In the genomic region with DNA sequence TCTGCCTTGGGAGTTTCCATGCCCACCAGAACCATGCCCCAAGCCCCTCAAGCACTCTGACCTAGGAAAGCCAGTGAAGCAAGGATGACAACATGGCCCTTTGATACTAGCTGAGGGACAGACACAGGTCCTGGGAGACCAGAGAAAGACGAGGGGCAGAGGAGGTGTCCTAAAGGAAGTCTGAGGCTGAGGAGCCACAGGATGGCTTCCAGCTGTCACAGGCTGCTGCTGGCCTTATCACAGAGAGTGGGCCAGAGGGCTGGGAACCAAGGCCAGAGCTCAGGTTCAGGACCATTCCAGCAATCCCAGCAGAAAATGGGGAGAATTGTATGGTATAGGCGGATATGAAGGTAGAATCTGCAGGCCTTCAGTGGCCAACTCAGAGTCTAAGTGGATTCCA, we compare ENCODE assay signal across 16 cellular contexts. TPM values are rescaled to one million over a fixed set of nuclear protein-coding genes. Genes with fewer than 3 reads are reported as not detected.
DNase-seq lines count a peak whose midpoint lies in the region; ATAC-seq and TF ChIP-seq lines count a peak whose summit lies in the region.
"Had no signal": no experiment of that assay in that cellular context is flagged by ENCODE, and none has a peak within 500 bp of the region (broad histone marks: within the 10 kb centered on the region; RNA-seq: fewer than 3 reads in every experiment).

No MANE protein-coding gene starts in this region.

- peaks cover 10% of the 10 kb centered on the region for H3K36me3 Mint-ChIP-seq in activated naive CD8-positive, alpha-beta T cell treated with anti-CD3 and anti-CD28 coated beads, Interleukin-2, amount 10 ng/mL, durations not matched to agents 7 days and 5 days

- ATAC-seq in left ventricle myocardium superior (no peak), heart right ventricle (no peak), aorta (ENCODE audit: low FRiP score) (no peak)
- no peak for ATAC-seq in activated naive CD8-positive, alpha-beta T cell treated with anti-CD3 and anti-CD28 coated beads, Interleukin-2, amount 10 ng/mL, durations not matched to agents 7 days and 5 days (ENCODE audit: low read depth)
- ATAC-seq: A549 had no signal

- peak; percentile 3 for DNase-seq in left ventricle myocardium superior
- DNase-seq in heart right ventricle: no peak
- no peak for DNase-seq in activated naive CD8-positive, alpha-beta T cell treated with anti-CD3 and anti-CD28 coated beads, Interleukin-2, amount 10 ng/mL, durations not matched to agents 7 days and 5 days
- DNase-seq in mesenteric fat pad (ENCODE audit: low spot score): peak; percentile 28
- DNase-seq in aorta: peak; percentile 4 to 10
- no peak for DNase-seq in cerebellum (ENCODE audit: low spot score)
- DNase-seq in NCI-H2029 (lab: John Stamatoyannopoulos, UW): no peak
- DNase-seq: Caco-2, DND-41, GDM1, HCEC 1CT, HFFc6 had no signal

- WGBS in heart right ventricle, 2 donors: 75 to 81% methylated on average over 2 of the region's 2 CpGs
- 89 to 93% methylated on average over 2 of the region's 2 CpGs for WGBS in aorta, 2 donors

- no peaks in the 10 kb centered on the region for H3K9me3 Mint-ChIP-seq in activated naive CD8-positive, alpha-beta T cell treated with anti-CD3 and anti-CD28 coated beads, Interleukin-2, amount 10 ng/mL, durations not matched to agents 7 days and 5 days
- H3K9me3 Mint-ChIP-seq: CD8-positive, alpha-beta memory T cell; HFFc6 had no signal

- POLR2A ChIA-PET in activated naive CD8-positive, alpha-beta T cell treated with anti-CD3 and anti-CD28 coated beads, Interleukin-2, amount 10 ng/mL, durations not matched to agents 7 days and 5 days (lab: Charles Lee): no interaction called here

- no peaks in the 10 kb centered on the region for H3K9me3 ChIP-seq in heart right ventricle
- H3K9me3 ChIP-seq in aorta (ENCODE audit: control insufficient read depth, low read length): no peaks in the 10 kb centered on the region
- H3K9me3 ChIP-seq: A549, BLaER1, Caco-2 had no signal

- H3K4me3 ChIP-seq in heart right ventricle (no peak overlapping the region), aorta (ENCODE audit: low read length in 2 of 2) (no peak overlapping the region)
- H3K4me3 ChIP-seq: A549, BLaER1 had no signal

- H3K4me3 Mint-ChIP-seq in activated naive CD8-positive, alpha-beta T cell treated with anti-CD3 and anti-CD28 coated beads, Interleukin-2, amount 10 ng/mL, durations not matched to agents 7 days and 5 days: no peak overlapping the region
- H3K4me3 Mint-ChIP-seq: HFFc6 had no signal

- H3K36me3 ChIP-seq in heart right ventricle (peaks cover 0 to 100% (median 62%) of the 10 kb centered on the region in 9 donors), aorta (ENCODE audit: control insufficient read depth in 1 of 2, insufficient read depth in 2 of 2, low read length in 1 of 2) (peaks cover 0 to 13% of the 10 kb centered on the region in 2 donors)

- intact Hi-C loops in left ventricle myocardium superior (cut with micrococcal nuclease) (no loop called here), heart right ventricle (cut with DNase I) (no loop called here), aorta (cut with DNase I) (no loop called here)

- H3K27me3 Mint-ChIP-seq in activated naive CD8-positive, alpha-beta T cell treated with anti-CD3 and anti-CD28 coated beads, Interleukin-2, amount 10 ng/mL, durations not matched to agents 7 days and 5 days: no peaks in the 10 kb centered on the region

- H3K4me1 ChIP-seq in heart right ventricle (peaks cover 0 to 22% (median 0%) of the 10 kb centered on the region in 9 donors), aorta (ENCODE audit: control insufficient read depth in 1 of 2, insufficient read depth in 2 of 2, low read length in 2 of 2) (no peaks in the 10 kb centered on the region)
- H3K4me1 ChIP-seq: A549, Caco-2 had no signal

- TF ChIP-seq CTCF in heart right ventricle (IDR thresholded peaks at IDR 0.05): no peak

- no peaks in the 10 kb centered on the region for H3K27me3 ChIP-seq in heart right ventricle
- H3K27me3 ChIP-seq in aorta (ENCODE audit: control insufficient read depth in 1 of 2, insufficient read depth in 2 of 2, low read length in 1 of 2): no peaks in the 10 kb centered on the region
- H3K27me3 ChIP-seq: BLaER1 had no signal

- H3K27ac ChIP-seq in heart right ventricle: no peak overlapping the region
- no peak overlapping the region for H3K27ac ChIP-seq in aorta (ENCODE audit: low read depth in 1 of 2, low read length in 2 of 2)
- H3K27ac ChIP-seq: A549, BLaER1 had no signal

- H3K27ac Mint-ChIP-seq in activated naive CD8-positive, alpha-beta T cell treated with anti-CD3 and anti-CD28 coated beads, Interleukin-2, amount 10 ng/mL, durations not matched to agents 7 days and 5 days: peak overlapping the region; percentile 49
- H3K27ac Mint-ChIP-seq: CD8-positive, alpha-beta memory T cell; HFFc6 had no signal

- peaks cover 9% of the 10 kb centered on the region for H3K4me1 Mint-ChIP-seq in activated naive CD8-positive, alpha-beta T cell treated with anti-CD3 and anti-CD28 coated beads, Interleukin-2, amount 10 ng/mL, durations not matched to agents 7 days and 5 days

RNA-seq across cellular contexts. Expression of a gene that starts 31.7 kb away (rescaled TPM):
- 0.45 TPM for total RNA-seq in left ventricle myocardium superior
- 1 to 10 TPM in 1 of 10 donors, under 1 TPM in 9; 0.25 to 1.0 (median 0.41) TPM for total RNA-seq in heart right ventricle
- 1 to 10 TPM in 1 of 2 donors, under 1 TPM in 1; 0.28 to 1.2 TPM for polyA plus RNA-seq in heart right ventricle
- total RNA-seq in activated naive CD8-positive, alpha-beta T cell treated with anti-CD3 and anti-CD28 coated beads, Interleukin-2, amount 10 ng/mL, durations not matched to agents 7 days and 5 days: 1 to 10 TPM; 1.3 to 1.4 TPM
- 0.80 TPM for total RNA-seq in mesenteric fat pad
- total RNA-seq in aorta: 1 to 10 TPM; 1.9 to 3.5 TPM
- under 1 TPM in 1 of 2 donors, not detected in 1; 0.33 TPM for polyA plus RNA-seq in aorta
- 3.8 TPM for total RNA-seq in cerebellum
- total RNA-seq: HT1080 had no signal
- polyA plus RNA-seq: CD8-positive, alpha-beta memory T cell had no signal

Comparison
In these comparisons a context has a peak if more than half of its experiments do, and no peak if none do; other contexts are left out.
1. DNase-seq: peak in left ventricle myocardium superior (single experiment), mesenteric fat pad (single experiment) and aorta (2 of 2); none in heart right ventricle (0 of 2), activated naive CD8-positive, alpha-beta T cell treated with anti-CD3 and anti-CD28 coated beads, Interleukin-2, amount 10 ng/mL, durations not matched to agents 7 days and 5 days (single experiment), cerebellum (single experiment) and NCI-H2029 (single experiment).